In the genomic region with DNA sequence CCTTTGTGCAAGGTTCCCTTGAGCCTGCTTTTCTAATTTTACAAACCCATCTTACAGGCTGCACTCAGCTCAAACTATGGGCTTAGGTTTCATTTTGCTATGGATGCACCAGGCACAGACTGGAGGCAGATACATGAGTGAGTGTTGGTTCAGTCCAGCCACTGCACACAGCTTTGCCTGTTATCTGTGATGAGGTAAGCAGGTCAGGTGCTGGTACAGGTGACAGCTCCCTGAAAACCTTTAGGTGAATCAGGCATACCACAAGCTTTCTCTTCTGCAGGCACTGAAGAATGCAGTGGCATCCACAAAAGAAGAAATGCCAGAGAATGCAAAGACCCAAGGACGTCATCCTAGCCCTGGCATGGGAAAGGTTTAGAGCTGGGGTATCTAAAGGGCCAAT, we compare ENCODE assay signal across 20 cellular contexts. TPM values are rescaled to one million over a fixed set of nuclear protein-coding genes. Genes with fewer than 3 reads are reported as not detected.
"Had no signal": no experiment of that assay in that cellular context is flagged by ENCODE, and none has a peak within 500 bp of the region (broad histone marks: within the 10 kb centered on the region; RNA-seq: fewer than 3 reads in every experiment).

No MANE protein-coding gene starts in this region.

RNA-seq across cellular contexts. Expression of a gene that starts 3.3 kb away (rescaled TPM):
- total RNA-seq: activated naive CD4-positive, alpha-beta T cell treated with anti-CD3 and anti-CD28 coated beads for 36 hours; activated naive CD4-positive, alpha-beta T cell treated with anti-CD3 and anti-CD28 coated beads, Interleukin-2, amount 50 U/mL, for 72 hours; activated naive CD8-positive, alpha-beta T cell treated with anti-CD3 and anti-CD28 coated beads for 36 hours; activated naive CD8-positive, alpha-beta T cell treated with anti-CD3 and anti-CD28 coated beads, Interleukin-2, amount 10 ng/mL, durations not matched to agents 7 days and 5 days; activated T-cell treated with anti-CD3 and anti-CD28 coated beads, Interleukin-2, amount 50 U/mL, for 4 hours; activated T-cell treated with anti-CD3 and anti-CD28 coated beads, Interleukin-2, amount 50 U/mL, for 72 hours; activated T-helper 1 cell treated with anti-CD3 and anti-CD28 coated beads, Interleukin-12 subunit alpha, Interleukin-12 subunit beta, Interleukin-2, Interleukin-4 antibody, amounts not matched to agents 30 ng/mL and 10 ng/mL and 1 ng/mL, durations not matched to agents 14 hours and 24 hours and 36 hours; activated T-helper 17 cell treated with anti-CD3 and anti-CD28 coated beads, Interleukin-2, amount 50 U/mL, for 72 hours; activated T-helper 2 cell treated with anti-CD3 and anti-CD28 coated beads, Interferon-gamma antibody, Interleukin-2, Interleukin-4, amounts not matched to agents 10 μg/mL and 5 μg/mL and 100 μg/mL, durations not matched to agents 14 hours and 24 hours and 36 hours; adrenal gland; aorta; ascending aorta; astrocyte; breast epithelium; bronchial epithelial cell; cardiac muscle cell; cardiac septum; cerebellum; chondrocyte had no signal
- polyA plus RNA-seq: adipose tissue, adrenal gland, aorta, cardiac muscle cell had no signal
